Comparison of ENCODE assay signal across 7 cellular contexts in genomic region chr3:195514610-195515235, GRCh38. TPM values are rescaled to one million over a fixed set of nuclear protein-coding genes. Genes with fewer than 3 reads are reported as not detected.
A peak's percentile ranks its signal among the peaks of the same experiment; 100 is the strongest.
DNase-seq lines count a peak whose midpoint lies in the region; ATAC-seq, FAIRE-seq and TF ChIP-seq lines count a peak whose summit lies in the region.
"Not testable (repeated sequence)": the region's sequence is repeated elsewhere in the genome, so short reads cannot be mapped to it uniquely, and the experiment has no call there.

No MANE protein-coding gene starts in this region.

- not testable (repeated sequence) for H3K9me3 ChIP-seq in CD4-positive, CD25-positive, alpha-beta regulatory T cell (ENCODE audit: control insufficient read depth in 2 of 2, low read length in 2 of 2); pancreas

- not testable (repeated sequence) for H3K4me3 Mint-ChIP-seq in CD4-positive, CD25-positive, alpha-beta regulatory T cell; activated naive CD8-positive, alpha-beta T cell treated with anti-CD3 and anti-CD28 coated beads for 36 hours
- H3K4me3 Mint-ChIP-seq in activated T-cell treated with anti-CD3 and anti-CD28 coated beads, Interleukin-2, amount 50 U/mL, for 72 hours = peak overlapping the region; percentile 53 to 81

- 98 to 100% methylated on average over 1 of the region's 1 CpG for WGBS in pancreas, 2 donors

- H3K4me1 Mint-ChIP-seq in CD4-positive, CD25-positive, alpha-beta regulatory T cell = peaks cover 14 to 34% (median 19%) of the 10 kb centered on the region in 4 donors
- H3K4me1 Mint-ChIP-seq in activated T-cell treated with anti-CD3 and anti-CD28 coated beads, Interleukin-2, amount 50 U/mL, for 72 hours (ENCODE audit: low read depth) = peaks cover 49% of the 10 kb centered on the region
- peaks cover 34% of the 10 kb centered on the region for H3K4me1 Mint-ChIP-seq in activated naive CD8-positive, alpha-beta T cell treated with anti-CD3 and anti-CD28 coated beads for 36 hours

- not testable (repeated sequence) for H3K4me1 ChIP-seq in CD4-positive, CD25-positive, alpha-beta regulatory T cell (ENCODE audit: control insufficient read depth, insufficient read depth, low read length, poor library complexity, severe bottlenecking); pancreas

- not testable (repeated sequence) for H3K27ac ChIP-seq in CD4-positive, CD25-positive, alpha-beta regulatory T cell (ENCODE audit: insufficient read depth, low read length, poor library complexity, severe bottlenecking); pancreas

- H3K27me3 Mint-ChIP-seq in CD4-positive, CD25-positive, alpha-beta regulatory T cell; activated T-cell treated with anti-CD3 and anti-CD28 coated beads, Interleukin-2, amount 50 U/mL, for 72 hours (ENCODE audit: low read depth); activated naive CD8-positive, alpha-beta T cell treated with anti-CD3 and anti-CD28 coated beads for 36 hours: not testable (repeated sequence)

- intact Hi-C loops in pancreas (cut with DNase I) = not testable (repeated sequence)

- not testable (repeated sequence) for ATAC-seq in CD4-positive, CD25-positive, alpha-beta regulatory T cell (ENCODE audit: low read depth in 2 of 2); pancreas
- ATAC-seq in activated CD4-positive, CD25-positive, alpha-beta regulatory T cell treated with anti-CD3 and anti-CD28 coated beads, Interleukin-2, amount 50 U/mL, for 24 hours = peak; percentile 95 to 98
- ATAC-seq in activated T-cell treated with anti-CD3 and anti-CD28 coated beads, Interleukin-2, amount 50 U/mL, for 72 hours (replicated peaks in 1 of 2) = peak; percentile 96 to 97

- FAIRE-seq in GM18507 (lab: Jason Lieb, UNC) (peak; percentile 47), pancreas (lab: Jason Lieb, UNC) (peak; percentile 29)

- peaks cover 77% of the 10 kb centered on the region for H3K36me3 ChIP-seq in CD4-positive, CD25-positive, alpha-beta regulatory T cell (ENCODE audit: control insufficient read depth, insufficient read depth, low read length)
- not testable (repeated sequence) for H3K36me3 ChIP-seq in pancreas

- H3K4me3 ChIP-seq in CD4-positive, CD25-positive, alpha-beta regulatory T cell (ENCODE audit: low read depth, low read length); pancreas: not testable (repeated sequence)

- peaks cover 60% of the 10 kb centered on the region for H3K36me3 Mint-ChIP-seq in CD4-positive, CD25-positive, alpha-beta regulatory T cell
- peaks cover 6 to 43% of the 10 kb centered on the region in 2 donors for H3K36me3 Mint-ChIP-seq in activated T-cell treated with anti-CD3 and anti-CD28 coated beads, Interleukin-2, amount 50 U/mL, for 72 hours (ENCODE audit: insufficient read depth in 2 of 2)
- peaks cover 37% of the 10 kb centered on the region for H3K36me3 Mint-ChIP-seq in activated naive CD8-positive, alpha-beta T cell treated with anti-CD3 and anti-CD28 coated beads for 36 hours

- not testable (repeated sequence) for TF ChIP-seq CTCF in pancreas (IDR thresholded peaks at IDR 0.05)

- H3K27me3 ChIP-seq in CD4-positive, CD25-positive, alpha-beta regulatory T cell (ENCODE audit: control insufficient read depth, insufficient read depth, low read length); pancreas: not testable (repeated sequence)

- H3K9me3 Mint-ChIP-seq in CD4-positive, CD25-positive, alpha-beta regulatory T cell; activated T-cell treated with anti-CD3 and anti-CD28 coated beads, Interleukin-2, amount 50 U/mL, for 72 hours; activated naive CD8-positive, alpha-beta T cell treated with anti-CD3 and anti-CD28 coated beads for 36 hours: not testable (repeated sequence)

- not testable (repeated sequence) for DNase-seq in CD4-positive, CD25-positive, alpha-beta regulatory T cell; GM18507 (ENCODE audit: extremely low spot score, insufficient read length, low read depth); activated T-cell treated with anti-CD3 and anti-CD28 coated beads, Interleukin-2, amount 50 U/mL, for 72 hours; activated naive CD8-positive, alpha-beta T cell treated with anti-CD3 and anti-CD28 coated beads for 36 hours; pancreas
- peak; percentile 0 for DNase-seq in inferior parietal cortex (ENCODE audit: extremely low spot score)

- peak overlapping the region in 2 of 3 donors; percentile 48 to 69 for H3K27ac Mint-ChIP-seq in CD4-positive, CD25-positive, alpha-beta regulatory T cell
- H3K27ac Mint-ChIP-seq in activated T-cell treated with anti-CD3 and anti-CD28 coated beads, Interleukin-2, amount 50 U/mL, for 72 hours = peak overlapping the region; percentile 95
- H3K27ac Mint-ChIP-seq in activated naive CD8-positive, alpha-beta T cell treated with anti-CD3 and anti-CD28 coated beads for 36 hours = peak overlapping the region; percentile 76

RNA-seq across cellular contexts. Expression of gene PPP1R2, which starts 28.4 kb away (rescaled TPM):
- 169 TPM for total RNA-seq in CD4-positive, CD25-positive, alpha-beta regulatory T cell
- polyA plus RNA-seq in CD4-positive, CD25-positive, alpha-beta regulatory T cell = 100 to 1,000 TPM; 253 to 337 (median 306) TPM
- total RNA-seq in activated T-cell treated with anti-CD3 and anti-CD28 coated beads, Interleukin-2, amount 50 U/mL, for 72 hours = 10 to 100 TPM; 68.7 to 71.9 TPM
- 10 to 100 TPM; 89.5 to 91.8 TPM for total RNA-seq in activated naive CD8-positive, alpha-beta T cell treated with anti-CD3 and anti-CD28 coated beads for 36 hours
- 10 to 100 TPM; 14.7 to 26.0 (median 16.9) TPM for total RNA-seq in pancreas
- polyA plus RNA-seq in pancreas = 10 to 100 TPM in 1 of 2 donors, 1 to 10 TPM in 1; 9.5 to 15.5 TPM
